8 cellular contexts compared by ENCODE assay signal in genomic region chr21:32728455-32729237, GRCh38. TPM values are rescaled to one million over a fixed set of nuclear protein-coding genes. Genes with fewer than 3 reads are reported as not detected.
DNase-seq lines count a peak whose midpoint lies in the region; ATAC-seq and TF ChIP-seq lines count a peak whose summit lies in the region.

No MANE protein-coding gene starts in this region.

- POLR2A ChIA-PET in OCI-LY7 (lab: Charles Lee): interaction anchor here (0.7 to 2.3 kb wide), 8 partner anchors 10 to 336 kb away, joined by 3 to 9 read pairs (median 7); partner anchors contain the start of genes PAXBP1 and URB1

- 13 to 19% (median 14%) methylated on average over 16 of the region's 16 CpGs for WGBS in ovary, 3 donors

- CTCF ChIA-PET in OCI-LY7 (lab: Charles Lee; ENCODE audit: unreplicated experiment): no interaction called here

- H3K9me3 ChIP-seq in OCI-LY7 (ENCODE audit: low read length) (no peaks in the 10 kb centered on the region), ovary (no peaks in the 10 kb centered on the region)

- H3K36me3 ChIP-seq in OCI-LY7 (ENCODE audit: insufficient read depth, low read length) (peaks cover 13% of the 10 kb centered on the region), ovary (no peaks in the 10 kb centered on the region)

- peak overlapping the region; percentile 64; the same call in 1 of the 2 replicates for H2AFZ ChIP-seq in OCI-LY7 (ENCODE audit: low read length)

- no peaks in the 10 kb centered on the region for H3K79me2 ChIP-seq in OCI-LY7 (ENCODE audit: insufficient read depth, low read depth, low read length)

- intact Hi-C loops in OCI-LY7 (cut with micrococcal nuclease; ENCODE audit: unreplicated experiment): loop anchor here (1.0 kb wide), 1 partner anchor 44 kb away; no protein-coding TSS in a partner anchor
- intact Hi-C loops in ovary (cut with DNase I): loop anchor here in 1 of 4 donors (5.0 kb wide), 1 partner anchor 44 kb away; the partner anchor contains the start of gene PAXBP1
- intact Hi-C loops in sciatic nerve (cut with DNase I): no loop called here

- TF ChIP-seq EP300 in ovary (IDR thresholded peaks at IDR 0.05): no peak

- peak overlapping the region; percentile 91 for H3K4me3 ChIP-seq in AG09309 (ENCODE audit: control insufficient read depth, low read depth, low read length)
- peak overlapping the region; percentile 95 for H3K4me3 ChIP-seq in GM12875 (ENCODE audit: low read depth, low read length)
- H3K4me3 ChIP-seq in OCI-LY7 (ENCODE audit: low read depth, low read length, poor library complexity, severe bottlenecking): peak overlapping the region; percentile 92
- H3K4me3 ChIP-seq in ovary: peak overlapping the region; percentile 99

- DNase-seq in AG09309 (ENCODE audit: low read depth): no peak
- no peak for DNase-seq in OCI-LY7 (ENCODE audit: low spot score)
- DNase-seq in epithelial cell of prostate (ENCODE audit: low read depth, low spot score): no peak
- DNase-seq in ovary: no peak
- no peak for DNase-seq in sciatic nerve (ENCODE audit: low spot score)
- DNase-seq in NCI-H1930 (lab: John Stamatoyannopoulos, UW): no peak
- no peak for DNase-seq in AG20443 (ENCODE audit: low spot score)

- H4K20me1 ChIP-seq in OCI-LY7 (ENCODE audit: insufficient read depth, low read length): no peaks in the 10 kb centered on the region

- TSS peak; percentile 76 for BruUV-seq in OCI-LY7 (replicated peaks; lab: Mats Ljungman, UMichigan)

- no peak for TF ChIP-seq CTCF in AG09309 (IDR thresholded peaks at IDR 0.05; ENCODE audit: control insufficient read depth, insufficient read depth, low read depth, low read length, missing control alignments)
- no peak for TF ChIP-seq CTCF in GM12875 (IDR thresholded peaks at IDR 0.05; ENCODE audit: borderline replicate concordance, insufficient read depth, low read depth, low read length)
- no peak for TF ChIP-seq CTCF in OCI-LY7 (conservative IDR thresholded peaks at IDR 0.05; ENCODE audit: low read length)
- no peak for TF ChIP-seq CTCF in ovary (IDR thresholded peaks at IDR 0.05)

- H3K27ac ChIP-seq in OCI-LY7 (ENCODE audit: low read depth, low read length, poor library complexity, severe bottlenecking): no peak overlapping the region
- peak overlapping the region; percentile 61 for H3K27ac ChIP-seq in epithelial cell of prostate
- peak overlapping the region; percentile 14 to 79 for H3K27ac ChIP-seq in ovary

- no peaks in the 10 kb centered on the region for H3K9me2 ChIP-seq in OCI-LY7 (ENCODE audit: insufficient read depth, low read length)

- no peak for TF ChIP-seq POLR2A in ovary (IDR thresholded peaks at IDR 0.05)

- ATAC-seq in sciatic nerve: no peak

- no peaks in the 10 kb centered on the region for H3K27me3 ChIP-seq in ovary

- peak overlapping the region; percentile 75 for H3K4me2 ChIP-seq in OCI-LY7 (ENCODE audit: low read length)

- H3K4me1 ChIP-seq in OCI-LY7 (ENCODE audit: insufficient read depth, low read length, poor library complexity, severe bottlenecking) (peaks cover 19% of the 10 kb centered on the region), ovary (ENCODE audit: insufficient read depth) (peaks cover 8% of the 10 kb centered on the region)

RNA-seq across cellular contexts. Expression of gene SYNJ1, which starts 0.8 kb away (rescaled TPM):
- total RNA-seq in OCI-LY7 (2014; rRNA removed; shearing (Covaris generic)): 3.0 and 3.8 TPM in 2 replicates
- total RNA-seq in OCI-LY7 (2022) (8.0 and 9.9 TPM in 2 replicates), ovary (10 to 100 TPM in 4 of 7 donors, 1 to 10 TPM in 3; 7.0 to 15.6 (median 11.1) TPM), sciatic nerve (25.2 TPM)
- polyA plus RNA-seq in ovary: 1 to 10 TPM; 4.8 to 8.7 TPM

RNA-seq across cellular contexts. Expression of gene PAXBP1, which starts 42.9 kb away (rescaled TPM):
- 78.3 and 93.3 TPM in 2 replicates for total RNA-seq in OCI-LY7 (2014; rRNA removed; shearing (Covaris generic))
- 68.0 and 87.0 TPM in 2 replicates for total RNA-seq in OCI-LY7 (2022)
- 10 to 100 TPM; 32.9 to 70.5 (median 46.3) TPM for total RNA-seq in ovary
- polyA plus RNA-seq in ovary: 10 to 100 TPM; 22.6 to 26.9 TPM
- total RNA-seq in sciatic nerve: 54.1 TPM
